Comparison of ENCODE assay signal across 8 cellular contexts in genomic region chr2:65367517-65367916, GRCh38.
DNase-seq lines count a peak whose midpoint lies in the region; ATAC-seq and TF ChIP-seq lines count a peak whose summit lies in the region.

No MANE protein-coding gene starts in this region.

- TF ChIP-seq CTCF in RWPE2 (IDR thresholded peaks at IDR 0.05; ENCODE audit: poor library complexity, severe bottlenecking), result no peak
- no peak for TF ChIP-seq CTCF in fibroblast of the aortic adventitia (IDR thresholded peaks at IDR 0.05; ENCODE audit: insufficient read depth, low read length)
- TF ChIP-seq CTCF in stomach (IDR thresholded peaks at IDR 0.05), result no peak

- H3K4me1 ChIP-seq in RWPE2 (ENCODE audit: insufficient read depth, poor library complexity, severe bottlenecking), result peaks cover 48% of the 10 kb centered on the region
- peaks cover 34 to 71% (median 49%) of the 10 kb centered on the region in 4 donors for H3K4me1 ChIP-seq in stomach

- peak; percentile 91 for ATAC-seq in RWPE2 (ENCODE audit: low read depth)

- H3K9me3 ChIP-seq in RWPE2 (ENCODE audit: severe bottlenecking) (no peaks in the 10 kb centered on the region), stomach (no peaks in the 10 kb centered on the region)

- DNase-seq in DMS 273 (lab: John Stamatoyannopoulos, UW; ENCODE audit: unreplicated experiment) (peak; percentile 39), DMS 273 treated with DMSO at 0.1 percent for 48 hours (lab: John Stamatoyannopoulos, UW) (no peak), RWPE2 (ENCODE audit: low spot score) (peak; percentile 87), fibroblast of the aortic adventitia (ENCODE audit: low read depth) (peak; percentile 97), stomach (peak; percentile 44), NAMALWA (ENCODE audit: low spot score) (no peak)
- DNase-seq in effector CD4-positive, alpha-beta T cell, result no peak
- no peak for DNase-seq in stimulated activated CD4-positive, alpha-beta T cell treated with anti-CD3 and anti-CD28 coated beads, Interleukin-1b, Interleukin-23, amount 100 ng/mL, for 48 hours

- no peak for TF ChIP-seq POLR2A in stomach (IDR thresholded peaks at IDR 0.05)

- peak overlapping the region; percentile 94 for H3K27ac ChIP-seq in RWPE2 (ENCODE audit: poor library complexity, severe bottlenecking)
- H3K27ac ChIP-seq in stomach, result peak overlapping the region in 3 of 5 donors; percentile 50 to 74 (median 63)

- H3K27me3 ChIP-seq in RWPE2 (ENCODE audit: insufficient read depth, poor library complexity, severe bottlenecking) (no peaks in the 10 kb centered on the region), stomach (no peaks in the 10 kb centered on the region)

- TF ChIP-seq EP300 in stomach (IDR thresholded peaks at IDR 0.05), result no peak

- H3K4me3 ChIP-seq in RWPE2 (ENCODE audit: severe bottlenecking), result no peak overlapping the region
- no peak overlapping the region for H3K4me3 ChIP-seq in fibroblast of the aortic adventitia (ENCODE audit: low read depth, low read length)
- H3K4me3 ChIP-seq in stomach, result no peak overlapping the region

- H3K36me3 ChIP-seq in RWPE2 (ENCODE audit: low read depth) (no peaks in the 10 kb centered on the region), stomach (no peaks in the 10 kb centered on the region)

- intact Hi-C loops in stomach (cut with DNase I; ENCODE audit: low total_unique reads), result no loop called here

- 35 to 49% (median 46%) methylated on average over 4 of the region's 4 CpGs for WGBS in stomach, 5 donors

Comparison
In these comparisons a context has a peak if more than half of its experiments do, and no peak if none do; other contexts are left out.
1. DNase-seq: peak in DMS 273 (single experiment), RWPE2 (single experiment), fibroblast of the aortic adventitia (single experiment) and stomach (single experiment); none in DMS 273 treated with DMSO at 0.1 percent for 48 hours (single experiment), effector CD4-positive, alpha-beta T cell (single experiment), NAMALWA (single experiment) and stimulated activated CD4-positive, alpha-beta T cell treated with anti-CD3 and anti-CD28 coated beads, Interleukin-1b, Interleukin-23, amount 100 ng/mL, for 48 hours (single experiment).